Comparison of ENCODE assay signal across 17 cellular contexts in the genomic region with DNA sequence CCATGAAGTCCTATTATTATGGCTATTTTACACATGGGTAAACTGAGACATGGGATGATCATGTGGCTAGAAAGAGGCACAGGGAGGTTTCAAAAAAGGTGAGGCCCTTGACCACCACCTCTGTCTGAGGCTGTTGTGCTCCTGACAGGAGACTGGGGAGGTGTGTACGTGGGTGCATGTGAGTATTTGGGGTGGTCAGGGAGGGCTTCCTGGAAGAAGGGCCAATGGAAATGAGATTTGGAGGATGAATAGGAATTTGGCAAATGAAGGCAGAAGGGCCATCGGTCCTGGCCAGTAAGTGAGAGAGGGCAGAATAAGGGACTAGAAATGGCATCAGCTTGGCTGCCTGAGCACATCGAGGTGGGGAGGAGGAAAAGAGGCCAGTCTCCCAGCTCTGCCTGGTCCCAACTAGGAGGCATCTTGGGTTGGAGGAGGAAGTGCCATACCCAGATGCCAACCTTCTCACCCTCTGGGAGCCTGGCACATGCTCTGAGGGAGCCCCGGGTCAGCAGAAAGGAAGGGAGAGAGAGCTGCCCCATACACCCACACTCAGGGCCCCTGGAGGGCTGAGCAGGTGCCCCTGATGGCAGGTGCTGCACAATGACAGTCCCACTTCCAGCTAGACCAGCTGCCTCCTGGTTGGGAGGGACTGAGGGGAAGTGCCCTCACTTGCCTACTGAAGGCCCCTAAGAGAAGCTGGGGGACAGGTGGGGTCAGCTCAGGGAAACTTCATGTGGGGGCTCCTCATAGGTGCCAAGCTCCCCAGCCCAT. TPM values are rescaled to one million over a fixed set of nuclear protein-coding genes. Genes with fewer than 3 reads are reported as not detected.
A peak's percentile ranks its signal among the peaks of the same experiment; 100 is the strongest.
DNase-seq lines count a peak whose midpoint lies in the region; ATAC-seq and TF ChIP-seq lines count a peak whose summit lies in the region.
"Had no signal": no experiment of that assay in that cellular context is flagged by ENCODE, and none has a peak within 500 bp of the region (broad histone marks: within the 10 kb centered on the region; RNA-seq: fewer than 3 reads in every experiment).

No MANE protein-coding gene starts in this region.

- TF ChIP-seq CTCF in natural killer cell (IDR thresholded peaks at IDR 0.05), result no peak

- no peaks in the 10 kb centered on the region for H3K79me1 ChIP-seq in neuronal stem cell (ENCODE audit: low read depth, low read length)

- H3K27me3 Mint-ChIP-seq in natural killer cell treated with Interleukin-12 subunit alpha and Interleukin-12 subunit beta and Interleukin-15 and Interleukin-18, amount 100 ng/mL, for 72 hours, result no peaks in the 10 kb centered on the region
- peaks cover 3 to 7% of the 10 kb centered on the region in 2 donors for H3K27me3 Mint-ChIP-seq in natural killer cell (ENCODE audit: low read depth in 2 of 2)
- H3K27me3 Mint-ChIP-seq: IgD-negative memory B cell had no signal

- H2AK5ac ChIP-seq in neuronal stem cell (ENCODE audit: low read depth, low read length), result no peak overlapping the region

- H3K4me3 Mint-ChIP-seq in natural killer cell treated with Interleukin-12 subunit alpha and Interleukin-12 subunit beta and Interleukin-15 and Interleukin-18, amount 100 ng/mL, for 72 hours, result no peak overlapping the region
- H3K4me3 Mint-ChIP-seq in natural killer cell, result no peak overlapping the region
- H3K4me3 Mint-ChIP-seq: CD14-positive monocyte; CD4-positive, alpha-beta memory T cell; H9; IgD-negative memory B cell had no signal

- H3K9me3 ChIP-seq in neuronal stem cell (replicated peaks in 1 of 2; ENCODE audit: control insufficient read depth in 2 of 2, insufficient read depth in 1 of 2, low read depth in 1 of 2, low read length in 2 of 2), result no peaks in the 10 kb centered on the region
- H3K9me3 ChIP-seq: BLaER1 had no signal

- no peak overlapping the region for H3K4me3 ChIP-seq in neuronal stem cell (ENCODE audit: low read length in 2 of 2)
- H3K4me3 ChIP-seq: BLaER1 had no signal

- no peaks in the 10 kb centered on the region for H3K4me1 Mint-ChIP-seq in natural killer cell treated with Interleukin-12 subunit alpha and Interleukin-12 subunit beta and Interleukin-15 and Interleukin-18, amount 100 ng/mL, for 72 hours (ENCODE audit: low read depth in 2 of 2)
- peaks cover 0 to 8% of the 10 kb centered on the region in 2 donors for H3K4me1 Mint-ChIP-seq in natural killer cell
- H3K4me1 Mint-ChIP-seq: CD14-positive monocyte; CD4-positive, alpha-beta memory T cell; IgD-negative memory B cell had no signal

- no peak overlapping the region for H3K9ac ChIP-seq in neuronal stem cell (ENCODE audit: low read depth, low read length, poor library complexity)
- H3K9ac ChIP-seq: BLaER1 had no signal

- H3K4me1 ChIP-seq in neuronal stem cell (ENCODE audit: control insufficient read depth in 2 of 2, insufficient read depth in 1 of 2, low read depth in 1 of 2, low read length in 2 of 2), result peaks cover 0 to 4% of the 10 kb centered on the region in 2 donors

- H2BK15ac ChIP-seq in neuronal stem cell (ENCODE audit: low read length), result peak overlapping the region; percentile 22

- H3K36me3 ChIP-seq in neuronal stem cell (replicated peaks in 1 of 2; ENCODE audit: control insufficient read depth in 2 of 2, insufficient read depth in 2 of 2, low read length in 2 of 2), result no peaks in the 10 kb centered on the region
- H3K36me3 ChIP-seq: BLaER1 had no signal

- ATAC-seq in natural killer cell treated with Interleukin-12 subunit alpha and Interleukin-12 subunit beta and Interleukin-15 and Interleukin-18, amount 100 ng/mL, for 72 hours, result no peak
- ATAC-seq in natural killer cell, result no peak
- no peak for ATAC-seq in GM19467 (IDR thresholded peaks at IDR 0.05; ENCODE audit: unreplicated experiment)
- ATAC-seq in HG03460 (IDR thresholded peaks at IDR 0.05; ENCODE audit: unreplicated experiment), result no peak
- ATAC-seq: HepG2 had no signal

- no CpG with 5 or more reads among the region's 4 CpGs for WGBS in neuronal stem cell (ENCODE audit: extremely low coverage in 2 of 2, insufficient read length in 2 of 2, insufficient replicate concordance in 1 of 2), 2 donors

- intact Hi-C loops in natural killer cell (cut with micrococcal nuclease), result no loop called here

- H3K27me3 ChIP-seq in neuronal stem cell (ENCODE audit: control insufficient read depth in 3 of 3, insufficient read depth in 3 of 3, low read depth in 1 of 3, low read length in 3 of 3), result peaks cover 0 to 17% (median 0%) of the 10 kb centered on the region in 3 experiments
- H3K27me3 ChIP-seq: BLaER1 had no signal

- no peak overlapping the region for H2BK5ac ChIP-seq in neuronal stem cell (ENCODE audit: low read length)

- H3K27ac ChIP-seq in neuronal stem cell (replicated peaks; ENCODE audit: low read length), result no peak overlapping the region
- H3K27ac ChIP-seq: 22Rv1, BLaER1 had no signal

- H3K27ac Mint-ChIP-seq in natural killer cell treated with Interleukin-12 subunit alpha and Interleukin-12 subunit beta and Interleukin-15 and Interleukin-18, amount 100 ng/mL, for 72 hours, result no peak overlapping the region
- H3K27ac Mint-ChIP-seq in natural killer cell, result no peak overlapping the region
- H3K27ac Mint-ChIP-seq: H9, IgD-negative memory B cell had no signal

- H3K18ac ChIP-seq in neuronal stem cell (ENCODE audit: low read length), result no peak overlapping the region

- DNase-seq in NCI-H2107 treated with DMSO at 0.1 percent for 48 hours (lab: John Stamatoyannopoulos, UW; ENCODE audit: unreplicated experiment), result peak; percentile 4
- no peak for DNase-seq in NCI-H2107 (lab: John Stamatoyannopoulos, UW)
- DNase-seq in natural killer cell treated with Interleukin-12 subunit alpha and Interleukin-12 subunit beta and Interleukin-15 and Interleukin-18, amount 100 ng/mL, for 72 hours (ENCODE audit: low spot score), result peak; percentile 58
- DNase-seq in natural killer cell, result no peak
- no peak for DNase-seq in neuronal stem cell (ENCODE audit: low spot score)
- DNase-seq: Calu3; CD4-positive, alpha-beta memory T cell; DMS79 treated with DMSO at 0.1 percent for 48 hours; GF-D8 had no signal

- no peak overlapping the region for H3K23ac ChIP-seq in neuronal stem cell (ENCODE audit: low read depth, low read length, poor library complexity)

- no peaks in the 10 kb centered on the region for H3K9me3 Mint-ChIP-seq in natural killer cell treated with Interleukin-12 subunit alpha and Interleukin-12 subunit beta and Interleukin-15 and Interleukin-18, amount 100 ng/mL, for 72 hours
- no peaks in the 10 kb centered on the region for H3K9me3 Mint-ChIP-seq in natural killer cell
- H3K9me3 Mint-ChIP-seq: CD4-positive, alpha-beta memory T cell; H9; IgD-negative memory B cell had no signal

- no peak overlapping the region for H2AFZ ChIP-seq in neuronal stem cell (ENCODE audit: low read length)

- H4K8ac ChIP-seq in neuronal stem cell (ENCODE audit: low read depth, low read length), result no peak overlapping the region

- H2BK120ac ChIP-seq in neuronal stem cell (ENCODE audit: low read depth, low read length), result no peak overlapping the region

- H3K4me2 ChIP-seq in neuronal stem cell (ENCODE audit: insufficient read depth, low read length, poor library complexity, severe bottlenecking), result no peak overlapping the region
- H3K4me2 ChIP-seq: BLaER1 had no signal

- no peaks in the 10 kb centered on the region for H3K36me3 Mint-ChIP-seq in natural killer cell treated with Interleukin-12 subunit alpha and Interleukin-12 subunit beta and Interleukin-15 and Interleukin-18, amount 100 ng/mL, for 72 hours
- no peaks in the 10 kb centered on the region for H3K36me3 Mint-ChIP-seq in natural killer cell
- H3K36me3 Mint-ChIP-seq: CD14-positive monocyte; CD4-positive, alpha-beta memory T cell; IgD-negative memory B cell had no signal

- H4K91ac ChIP-seq in neuronal stem cell (ENCODE audit: low read depth, low read length, poor library complexity), result no peak overlapping the region

- no peak overlapping the region for H3K14ac ChIP-seq in neuronal stem cell (ENCODE audit: low read length)

- no peak overlapping the region for H3K4ac ChIP-seq in neuronal stem cell (ENCODE audit: low read length)

- H2BK12ac ChIP-seq in neuronal stem cell (ENCODE audit: low read length), result no peak overlapping the region

RNA-seq across cellular contexts. Expression of a gene that starts 47.7 kb away (rescaled TPM):
- under 1 TPM in 1 of 2 donors, not detected in 1; 0.06 TPM for total RNA-seq in natural killer cell treated with Interleukin-12 subunit alpha and Interleukin-12 subunit beta and Interleukin-15 and Interleukin-18, amount 100 ng/mL, for 72 hours
- 1 to 10 TPM; 1.2 to 6.0 (median 4.3) TPM for total RNA-seq in natural killer cell
- 1.6 TPM for polyA plus RNA-seq in neuronal stem cell (2013, experiment 1 of 2)
- polyA plus RNA-seq in neuronal stem cell (2013, experiment 2 of 2), result 1.8 TPM
- total RNA-seq: HepG2 had no signal
- polyA plus RNA-seq: IgD-negative memory B cell had no signal

Comparison
In these comparisons a context has a peak if more than half of its experiments do, and no peak if none do; other contexts are left out.
1. DNase-seq: peak in NCI-H2107 treated with DMSO at 0.1 percent for 48 hours (single experiment) and natural killer cell treated with Interleukin-12 subunit alpha and Interleukin-12 subunit beta and Interleukin-15 and Interleukin-18, amount 100 ng/mL, for 72 hours (single experiment); none in NCI-H2107 (single experiment), natural killer cell (single experiment) and neuronal stem cell (single experiment).